Comparison of ENCODE assay signal across 2 cellular contexts in the genomic region with DNA sequence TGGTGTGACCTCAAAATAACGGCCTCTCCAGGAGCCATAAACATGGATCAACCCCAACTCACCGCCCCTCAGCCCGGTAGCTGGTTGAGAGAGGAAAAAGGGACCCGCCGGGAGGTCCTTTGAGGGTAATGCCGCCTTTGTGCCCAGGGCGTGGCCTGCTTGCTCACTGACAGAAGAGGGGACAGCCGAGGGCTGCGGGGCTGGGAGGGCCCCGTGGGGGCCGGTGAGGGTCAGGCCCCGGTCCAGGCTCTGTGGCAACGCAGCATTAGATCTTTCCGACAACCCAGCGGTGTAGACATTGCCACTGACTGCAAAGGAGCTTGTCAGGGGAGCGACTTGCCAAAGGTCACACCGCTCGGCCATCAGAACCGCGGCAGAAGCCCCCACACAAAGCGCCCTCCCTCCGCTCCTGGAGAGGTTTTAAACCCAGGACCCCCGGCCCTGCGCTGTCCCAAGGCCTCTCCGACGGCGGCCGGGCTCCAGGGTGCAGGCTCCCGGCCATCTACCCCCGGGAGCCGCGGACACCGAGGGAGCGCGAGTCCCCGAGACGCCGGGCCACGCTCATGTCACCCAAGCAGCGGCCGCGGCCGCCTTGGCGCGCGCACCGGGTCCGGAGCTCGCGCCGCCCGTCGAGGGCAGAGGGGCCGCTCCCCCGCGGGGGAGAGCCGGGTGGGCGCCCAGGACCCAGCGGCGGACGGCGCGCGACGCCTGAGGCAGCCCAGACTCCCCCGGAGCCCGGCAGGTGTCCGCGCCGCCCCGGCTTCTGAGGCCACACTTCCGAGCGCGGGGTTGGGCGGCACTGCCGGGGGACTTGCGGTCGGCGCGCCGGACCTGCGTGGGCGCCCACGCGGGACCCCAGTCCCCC.
A peak's percentile ranks its signal among the peaks of the same experiment; 100 is the strongest.
TF ChIP-seq lines count a peak whose summit lies in the region.

No MANE protein-coding gene starts in this region.

TF ChIP-seq in K562, 482 proteins besides CTCF, POLR2A, EP300 and RAD21 (continued from another document and continues in another):
- TF ChIP-seq, protein P1, sequence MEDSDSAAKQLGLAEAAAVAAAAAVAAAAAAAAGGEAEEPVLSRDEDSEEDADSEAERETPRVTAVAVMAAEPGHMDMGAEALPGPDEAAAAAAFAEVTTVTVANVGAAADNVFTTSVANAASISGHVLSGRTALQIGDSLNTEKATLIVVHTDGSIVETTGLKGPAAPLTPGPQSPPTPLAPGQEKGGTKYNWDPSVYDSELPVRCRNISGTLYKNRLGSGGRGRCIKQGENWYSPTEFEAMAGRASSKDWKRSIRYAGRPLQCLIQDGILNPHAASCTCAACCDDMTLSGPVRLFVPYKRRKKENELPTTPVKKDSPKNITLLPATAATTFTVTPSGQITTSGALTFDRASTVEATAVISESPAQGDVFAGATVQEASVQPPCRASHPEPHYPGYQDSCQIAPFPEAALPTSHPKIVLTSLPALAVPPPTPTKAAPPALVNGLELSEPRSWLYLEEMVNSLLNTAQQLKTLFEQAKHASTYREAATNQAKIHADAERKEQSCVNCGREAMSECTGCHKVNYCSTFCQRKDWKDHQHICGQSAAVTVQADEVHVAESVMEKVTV (CRISPR knock-in tag; IDR thresholded peaks at IDR 0.05), result no peak
- TF ChIP-seq KDM2B (CRISPR knock-in tag; IDR thresholded peaks at IDR 0.05), result 0 out of 2 replicates have a peak, but pooled peaks have one; percentile 29
- TF ChIP-seq HDAC8 (tag; IDR thresholded peaks at IDR 0.05), result no peak
- TF ChIP-seq DPF2 (IDR thresholded peaks at IDR 0.05), result no peak
- no peak for TF ChIP-seq RCOR1 (IDR thresholded peaks at IDR 0.05; ENCODE audit: borderline replicate concordance in 1 of 2, low read depth in 2 of 2, low read length in 2 of 2)
- TF ChIP-seq, protein P2, sequence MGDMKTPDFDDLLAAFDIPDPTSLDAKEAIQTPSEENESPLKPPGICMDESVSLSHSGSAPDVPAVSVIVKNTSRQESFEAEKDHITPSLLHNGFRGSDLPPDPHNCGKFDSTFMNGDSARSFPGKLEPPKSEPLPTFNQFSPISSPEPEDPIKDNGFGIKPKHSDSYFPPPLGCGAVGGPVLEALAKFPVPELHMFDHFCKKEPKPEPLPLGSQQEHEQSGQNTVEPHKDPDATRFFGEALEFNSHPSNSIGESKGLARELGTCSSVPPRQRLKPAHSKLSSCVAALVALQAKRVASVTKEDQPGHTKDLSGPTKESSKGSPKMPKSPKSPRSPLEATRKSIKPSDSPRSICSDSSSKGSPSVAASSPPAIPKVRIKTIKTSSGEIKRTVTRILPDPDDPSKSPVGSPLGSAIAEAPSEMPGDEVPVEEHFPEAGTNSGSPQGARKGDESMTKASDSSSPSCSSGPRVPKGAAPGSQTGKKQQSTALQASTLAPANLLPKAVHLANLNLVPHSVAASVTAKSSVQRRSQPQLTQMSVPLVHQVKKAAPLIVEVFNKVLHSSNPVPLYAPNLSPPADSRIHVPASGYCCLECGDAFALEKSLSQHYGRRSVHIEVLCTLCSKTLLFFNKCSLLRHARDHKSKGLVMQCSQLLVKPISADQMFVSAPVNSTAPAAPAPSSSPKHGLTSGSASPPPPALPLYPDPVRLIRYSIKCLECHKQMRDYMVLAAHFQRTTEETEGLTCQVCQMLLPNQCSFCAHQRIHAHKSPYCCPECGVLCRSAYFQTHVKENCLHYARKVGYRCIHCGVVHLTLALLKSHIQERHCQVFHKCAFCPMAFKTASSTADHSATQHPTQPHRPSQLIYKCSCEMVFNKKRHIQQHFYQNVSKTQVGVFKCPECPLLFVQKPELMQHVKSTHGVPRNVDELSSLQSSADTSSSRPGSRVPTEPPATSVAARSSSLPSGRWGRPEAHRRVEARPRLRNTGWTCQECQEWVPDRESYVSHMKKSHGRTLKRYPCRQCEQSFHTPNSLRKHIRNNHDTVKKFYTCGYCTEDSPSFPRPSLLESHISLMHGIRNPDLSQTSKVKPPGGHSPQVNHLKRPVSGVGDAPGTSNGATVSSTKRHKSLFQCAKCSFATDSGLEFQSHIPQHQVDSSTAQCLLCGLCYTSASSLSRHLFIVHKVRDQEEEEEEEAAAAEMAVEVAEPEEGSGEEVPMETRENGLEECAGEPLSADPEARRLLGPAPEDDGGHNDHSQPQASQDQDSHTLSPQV (IDR thresholded peaks at IDR 0.05), result no peak
- no peak for TF ChIP-seq ZBTB43 (CRISPR knock-in tag; IDR thresholded peaks at IDR 0.05)
- TF ChIP-seq, protein P3, sequence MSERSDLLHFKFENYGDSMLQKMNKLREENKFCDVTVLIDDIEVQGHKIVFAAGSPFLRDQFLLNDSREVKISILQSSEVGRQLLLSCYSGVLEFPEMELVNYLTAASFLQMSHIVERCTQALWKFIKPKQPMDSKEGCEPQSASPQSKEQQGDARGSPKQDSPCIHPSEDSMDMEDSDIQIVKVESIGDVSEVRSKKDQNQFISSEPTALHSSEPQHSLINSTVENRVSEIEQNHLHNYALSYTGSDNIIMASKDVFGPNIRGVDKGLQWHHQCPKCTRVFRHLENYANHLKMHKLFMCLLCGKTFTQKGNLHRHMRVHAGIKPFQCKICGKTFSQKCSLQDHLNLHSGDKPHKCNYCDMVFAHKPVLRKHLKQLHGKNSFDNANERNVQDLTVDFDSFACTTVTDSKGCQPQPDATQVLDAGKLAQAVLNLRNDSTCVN (CRISPR knock-in tag; IDR thresholded peaks at IDR 0.05), result no peak
- TF ChIP-seq SRF (CRISPR knock-in tag; IDR thresholded peaks at IDR 0.05), result no peak
- no peak for TF ChIP-seq FOXA1 (IDR thresholded peaks at IDR 0.05; ENCODE audit: borderline replicate concordance)
- TF ChIP-seq CGGBP1 (CRISPR knock-in tag; IDR thresholded peaks at IDR 0.05), result no peak
- TF ChIP-seq, protein P4, sequence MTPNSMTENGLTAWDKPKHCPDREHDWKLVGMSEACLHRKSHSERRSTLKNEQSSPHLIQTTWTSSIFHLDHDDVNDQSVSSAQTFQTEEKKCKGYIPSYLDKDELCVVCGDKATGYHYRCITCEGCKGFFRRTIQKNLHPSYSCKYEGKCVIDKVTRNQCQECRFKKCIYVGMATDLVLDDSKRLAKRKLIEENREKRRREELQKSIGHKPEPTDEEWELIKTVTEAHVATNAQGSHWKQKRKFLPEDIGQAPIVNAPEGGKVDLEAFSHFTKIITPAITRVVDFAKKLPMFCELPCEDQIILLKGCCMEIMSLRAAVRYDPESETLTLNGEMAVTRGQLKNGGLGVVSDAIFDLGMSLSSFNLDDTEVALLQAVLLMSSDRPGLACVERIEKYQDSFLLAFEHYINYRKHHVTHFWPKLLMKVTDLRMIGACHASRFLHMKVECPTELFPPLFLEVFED (CRISPR knock-in tag; conservative IDR thresholded peaks at IDR 0.05), result no peak
- no peak for TF ChIP-seq HNRNPUL1 (IDR thresholded peaks at IDR 0.05; ENCODE audit: low read length)
- no peak for TF ChIP-seq WHSC1 (IDR thresholded peaks at IDR 0.05; ENCODE audit: low read length)
- no peak for TF ChIP-seq HNRNPK (IDR thresholded peaks at IDR 0.05; ENCODE audit: low read depth, low read length, poor library complexity, severe bottlenecking)
- no peak for TF ChIP-seq ZNF146 (CRISPR knock-in tag; IDR thresholded peaks at IDR 0.05; ENCODE audit: unreplicated experiment)
- TF ChIP-seq PYGO2 (tag; IDR thresholded peaks at IDR 0.05), result no peak

TF ChIP-seq in HepG2, 621 proteins besides CTCF, POLR2A, EP300 and RAD21 (continued from another document and continues in another):
- TF ChIP-seq ARHGAP35 (CRISPR knock-in tag; IDR thresholded peaks at IDR 0.05; ENCODE audit: borderline replicate concordance), result no peak
- TF ChIP-seq ZNF235 (CRISPR knock-in tag; IDR thresholded peaks at IDR 0.05; ENCODE audit: borderline replicate concordance), result no peak
- TF ChIP-seq RARG (CRISPR knock-in tag; IDR thresholded peaks at IDR 0.05; ENCODE audit: low read depth), result no peak
- 0 out of 2 replicates have a peak, but pooled peaks have one; percentile 76 for TF ChIP-seq AFF4 (CRISPR knock-in tag; IDR thresholded peaks at IDR 0.05)
- TF ChIP-seq ARID2 (CRISPR knock-in tag; IDR thresholded peaks at IDR 0.05; ENCODE audit: borderline replicate concordance), result peak; percentile 44; the same call in 1 of the 2 replicates
- TF ChIP-seq, protein P5, sequence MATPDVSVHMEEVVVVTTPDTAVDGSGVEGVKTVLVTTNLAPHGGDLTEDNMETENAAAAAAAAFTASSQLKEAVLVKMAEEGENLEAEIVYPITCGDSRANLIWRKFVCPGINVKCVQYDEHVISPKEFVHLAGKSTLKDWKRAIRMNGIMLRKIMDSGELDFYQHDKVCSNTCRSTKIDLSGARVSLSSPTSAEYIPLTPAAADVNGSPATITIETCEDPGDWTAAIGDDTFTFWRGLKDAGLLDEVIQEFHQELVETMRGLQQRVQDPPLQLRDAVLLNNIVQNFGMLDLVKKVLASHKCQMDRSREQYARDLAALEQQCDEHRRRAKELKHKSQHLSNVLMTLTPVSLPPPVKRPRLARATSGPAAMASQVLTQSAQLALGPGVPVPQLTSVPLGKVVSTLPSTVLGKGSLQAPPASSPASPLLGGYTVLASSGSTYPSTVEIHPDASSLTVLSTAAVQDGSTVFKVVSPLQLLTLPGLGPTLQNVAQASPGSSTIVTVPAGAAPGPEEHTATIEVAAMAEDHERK (CRISPR knock-in tag; IDR thresholded peaks at IDR 0.05; ENCODE audit: low read depth), result no peak
- no peak for TF ChIP-seq ZNF709 (CRISPR knock-in tag; IDR thresholded peaks at IDR 0.05)
- peak; percentile 31; the same call in 1 of the 2 replicates for TF ChIP-seq FOXO1 (CRISPR knock-in tag; IDR thresholded peaks at IDR 0.05)
- TF ChIP-seq ATF7-NPFF (CRISPR knock-in tag; IDR thresholded peaks at IDR 0.05; ENCODE audit: low read depth), result peak; percentile 26; the same call in 1 of the 2 replicates
- peak; percentile 25; the same call in 1 of the 2 replicates for TF ChIP-seq KDM1A (CRISPR knock-in tag; IDR thresholded peaks at IDR 0.05)
- no peak for TF ChIP-seq CENPT (CRISPR knock-in tag; IDR thresholded peaks at IDR 0.05; ENCODE audit: low read depth)
- no peak for TF ChIP-seq CEBPG (CRISPR knock-in tag; IDR thresholded peaks at IDR 0.05)
- TF ChIP-seq FLYWCH1 (CRISPR knock-in tag; IDR thresholded peaks at IDR 0.05), result no peak
- TF ChIP-seq ZNF251 (CRISPR knock-in tag; IDR thresholded peaks at IDR 0.05), result no peak
- TF ChIP-seq ZKSCAN5 (CRISPR knock-in tag; IDR thresholded peaks at IDR 0.05), result no peak
- TF ChIP-seq HOXD1 (CRISPR knock-in tag; IDR thresholded peaks at IDR 0.05), result no peak
- TF ChIP-seq KDM2A (CRISPR knock-in tag; IDR thresholded peaks at IDR 0.05; ENCODE audit: borderline replicate concordance, low read depth), result peak; percentile 81
- TF ChIP-seq TGIF2 (CRISPR knock-in tag; IDR thresholded peaks at IDR 0.05), result peak; percentile 84
- peak; percentile 95 for TF ChIP-seq SRSF1 (optimal IDR thresholded peaks at IDR 0.05; ENCODE audit: low read depth, low read length)
- no peak; the same call in 1 of the 2 replicates for TF ChIP-seq ZNF333 (CRISPR knock-in tag; IDR thresholded peaks at IDR 0.05; ENCODE audit: borderline replicate concordance)
- TF ChIP-seq TBX3 (IDR thresholded peaks at IDR 0.05; ENCODE audit: borderline replicate concordance), result no peak
- no peak for TF ChIP-seq ZBTB1 (CRISPR knock-in tag; IDR thresholded peaks at IDR 0.05; ENCODE audit: borderline replicate concordance)
- TF ChIP-seq, protein P6, sequence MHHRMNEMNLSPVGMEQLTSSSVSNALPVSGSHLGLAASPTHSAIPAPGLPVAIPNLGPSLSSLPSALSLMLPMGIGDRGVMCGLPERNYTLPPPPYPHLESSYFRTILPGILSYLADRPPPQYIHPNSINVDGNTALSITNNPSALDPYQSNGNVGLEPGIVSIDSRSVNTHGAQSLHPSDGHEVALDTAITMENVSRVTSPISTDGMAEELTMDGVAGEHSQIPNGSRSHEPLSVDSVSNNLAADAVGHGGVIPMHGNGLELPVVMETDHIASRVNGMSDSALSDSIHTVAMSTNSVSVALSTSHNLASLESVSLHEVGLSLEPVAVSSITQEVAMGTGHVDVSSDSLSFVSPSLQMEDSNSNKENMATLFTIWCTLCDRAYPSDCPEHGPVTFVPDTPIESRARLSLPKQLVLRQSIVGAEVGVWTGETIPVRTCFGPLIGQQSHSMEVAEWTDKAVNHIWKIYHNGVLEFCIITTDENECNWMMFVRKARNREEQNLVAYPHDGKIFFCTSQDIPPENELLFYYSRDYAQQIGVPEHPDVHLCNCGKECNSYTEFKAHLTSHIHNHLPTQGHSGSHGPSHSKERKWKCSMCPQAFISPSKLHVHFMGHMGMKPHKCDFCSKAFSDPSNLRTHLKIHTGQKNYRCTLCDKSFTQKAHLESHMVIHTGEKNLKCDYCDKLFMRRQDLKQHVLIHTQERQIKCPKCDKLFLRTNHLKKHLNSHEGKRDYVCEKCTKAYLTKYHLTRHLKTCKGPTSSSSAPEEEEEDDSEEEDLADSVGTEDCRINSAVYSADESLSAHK (CRISPR knock-in tag; IDR thresholded peaks at IDR 0.05; ENCODE audit: borderline replicate concordance), result no peak
- TF ChIP-seq ETV5 (CRISPR knock-in tag; IDR thresholded peaks at IDR 0.05; ENCODE audit: borderline replicate concordance), result peak; percentile 39; the same call in 1 of the 2 replicates
- TF ChIP-seq KLF16 (CRISPR knock-in tag; IDR thresholded peaks at IDR 0.05), result 0 out of 4 replicates have a peak, but pooled peaks of 1 of the 2 experiments have one; percentile 39
- TF ChIP-seq RNF219 (CRISPR knock-in tag; IDR thresholded peaks at IDR 0.05), result no peak
